Comparison of ENCODE assay signal across 1 cellular context in the genomic region with DNA sequence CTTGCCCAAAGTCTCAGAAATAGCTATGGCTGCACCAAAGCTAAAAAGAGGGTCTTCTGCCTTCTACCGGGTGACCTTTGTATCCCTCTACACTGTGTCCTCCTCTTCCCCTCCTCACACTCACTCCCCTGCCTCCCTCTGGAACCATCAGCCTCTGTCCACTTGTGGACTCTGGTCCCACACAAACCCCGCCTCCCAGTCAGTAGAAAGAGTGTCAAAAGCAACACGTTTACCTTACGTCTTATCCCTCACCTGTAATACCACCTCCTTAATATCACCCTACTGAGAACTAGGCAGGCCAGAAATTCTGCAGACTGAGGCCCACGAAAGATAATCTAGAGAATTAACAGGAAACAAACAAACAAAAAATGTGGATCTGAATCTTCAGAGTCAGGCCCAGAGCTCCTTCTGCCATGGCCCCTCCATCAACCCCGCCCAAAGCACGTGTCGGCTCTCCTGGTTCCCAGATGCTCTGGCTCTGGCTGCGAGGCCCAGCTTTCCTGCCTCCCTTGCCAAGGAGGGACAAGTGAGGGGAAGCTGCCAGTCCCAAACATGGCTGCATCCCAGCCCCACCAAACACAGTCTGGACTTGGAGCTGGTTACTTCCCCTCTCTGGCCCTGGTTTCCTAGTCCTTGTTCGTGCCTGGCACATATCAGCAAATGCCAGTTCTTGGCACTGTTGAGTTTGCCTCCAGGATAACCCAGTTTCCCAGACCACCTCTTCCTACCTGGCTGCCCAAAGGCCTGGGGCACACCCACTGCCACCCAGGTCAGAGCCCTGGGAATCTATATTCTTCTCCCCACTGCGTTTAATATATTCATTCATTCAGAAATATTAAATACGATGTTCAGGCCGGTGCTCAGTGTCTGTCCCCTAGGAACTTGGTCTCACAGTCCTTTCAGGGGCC.
TF ChIP-seq lines count a peak whose summit lies in the region.

No MANE protein-coding gene starts in this region.

TF ChIP-seq in HepG2, 621 proteins besides CTCF, POLR2A, EP300 and RAD21 (continued from another document and continues in another):
- TF ChIP-seq, protein P1, sequence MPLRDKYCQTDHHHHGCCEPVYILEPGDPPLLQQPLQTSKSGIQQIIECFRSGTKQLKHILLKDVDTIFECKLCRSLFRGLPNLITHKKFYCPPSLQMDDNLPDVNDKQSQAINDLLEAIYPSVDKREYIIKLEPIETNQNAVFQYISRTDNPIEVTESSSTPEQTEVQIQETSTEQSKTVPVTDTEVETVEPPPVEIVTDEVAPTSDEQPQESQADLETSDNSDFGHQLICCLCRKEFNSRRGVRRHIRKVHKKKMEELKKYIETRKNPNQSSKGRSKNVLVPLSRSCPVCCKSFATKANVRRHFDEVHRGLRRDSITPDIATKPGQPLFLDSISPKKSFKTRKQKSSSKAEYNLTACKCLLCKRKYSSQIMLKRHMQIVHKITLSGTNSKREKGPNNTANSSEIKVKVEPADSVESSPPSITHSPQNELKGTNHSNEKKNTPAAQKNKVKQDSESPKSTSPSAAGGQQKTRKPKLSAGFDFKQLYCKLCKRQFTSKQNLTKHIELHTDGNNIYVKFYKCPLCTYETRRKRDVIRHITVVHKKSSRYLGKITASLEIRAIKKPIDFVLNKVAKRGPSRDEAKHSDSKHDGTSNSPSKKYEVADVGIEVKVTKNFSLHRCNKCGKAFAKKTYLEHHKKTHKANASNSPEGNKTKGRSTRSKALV (CRISPR knock-in tag; IDR thresholded peaks at IDR 0.05), result no peak
- TF ChIP-seq SETDB1 (CRISPR knock-in tag; IDR thresholded peaks at IDR 0.05; ENCODE audit: borderline replicate concordance) (peak; percentile 0; the same call in 1 of the 2 replicates), ZFY (CRISPR knock-in tag; IDR thresholded peaks at IDR 0.05) (peak; percentile 67), TBX3 (IDR thresholded peaks at IDR 0.05; ENCODE audit: borderline replicate concordance) (peak; percentile 79), ARNT (IDR thresholded peaks at IDR 0.05) (no peak), ARHGAP35 (CRISPR knock-in tag; IDR thresholded peaks at IDR 0.05; ENCODE audit: borderline replicate concordance) (no peak), CHCHD3 (CRISPR knock-in tag; IDR thresholded peaks at IDR 0.05) (no peak), RXRB (CRISPR knock-in tag; IDR thresholded peaks at IDR 0.05; ENCODE audit: borderline replicate concordance) (peak; percentile 69), ZNF552 (CRISPR knock-in tag; IDR thresholded peaks at IDR 0.05; ENCODE audit: borderline replicate concordance) (no peak), SIN3B (IDR thresholded peaks at IDR 0.05; ENCODE audit: low read length) (no peak), U2AF1 (optimal IDR thresholded peaks at IDR 0.05; ENCODE audit: low read depth, low read length) (no peak), SP140L (CRISPR knock-in tag; IDR thresholded peaks at IDR 0.05; ENCODE audit: borderline replicate concordance) (no peak), ZNF33A (CRISPR knock-in tag; IDR thresholded peaks at IDR 0.05; ENCODE audit: borderline replicate concordance) (no peak), CCDC6 (CRISPR knock-in tag; IDR thresholded peaks at IDR 0.05) (peak; percentile 72), RFX1 (IDR thresholded peaks at IDR 0.05) (no peak), ZNF678 (CRISPR knock-in tag; IDR thresholded peaks at IDR 0.05) (peak; percentile 79; the same call in 1 of the 2 replicates), ZNF383 (CRISPR knock-in tag; IDR thresholded peaks at IDR 0.05; ENCODE audit: borderline replicate concordance) (no peak), KAT8 (CRISPR knock-in tag; IDR thresholded peaks at IDR 0.05) (peak; percentile 56; the same call in 1 of the 2 replicates)
- TF ChIP-seq, protein P2, sequence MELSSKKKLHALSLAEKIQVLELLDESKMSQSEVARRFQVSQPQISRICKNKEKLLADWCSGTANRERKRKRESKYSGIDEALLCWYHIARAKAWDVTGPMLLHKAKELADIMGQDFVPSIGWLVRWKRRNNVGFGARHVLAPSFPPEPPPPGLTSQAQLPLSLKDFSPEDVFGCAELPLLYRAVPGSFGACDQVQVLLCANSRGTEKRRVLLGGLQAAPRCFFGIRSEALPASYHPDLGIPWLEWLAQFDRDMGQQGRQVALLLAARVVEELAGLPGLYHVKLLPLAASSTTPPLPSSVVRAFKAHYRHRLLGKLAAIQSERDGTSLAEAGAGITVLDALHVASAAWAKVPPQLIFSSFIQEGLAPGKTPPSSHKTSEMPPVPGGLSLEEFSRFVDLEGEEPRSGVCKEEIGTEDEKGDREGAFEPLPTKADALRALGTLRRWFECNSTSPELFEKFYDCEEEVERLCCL (CRISPR knock-in tag; IDR thresholded peaks at IDR 0.05; ENCODE audit: borderline replicate concordance), result no peak; the same call in 1 of the 2 replicates
- TF ChIP-seq, protein P3, sequence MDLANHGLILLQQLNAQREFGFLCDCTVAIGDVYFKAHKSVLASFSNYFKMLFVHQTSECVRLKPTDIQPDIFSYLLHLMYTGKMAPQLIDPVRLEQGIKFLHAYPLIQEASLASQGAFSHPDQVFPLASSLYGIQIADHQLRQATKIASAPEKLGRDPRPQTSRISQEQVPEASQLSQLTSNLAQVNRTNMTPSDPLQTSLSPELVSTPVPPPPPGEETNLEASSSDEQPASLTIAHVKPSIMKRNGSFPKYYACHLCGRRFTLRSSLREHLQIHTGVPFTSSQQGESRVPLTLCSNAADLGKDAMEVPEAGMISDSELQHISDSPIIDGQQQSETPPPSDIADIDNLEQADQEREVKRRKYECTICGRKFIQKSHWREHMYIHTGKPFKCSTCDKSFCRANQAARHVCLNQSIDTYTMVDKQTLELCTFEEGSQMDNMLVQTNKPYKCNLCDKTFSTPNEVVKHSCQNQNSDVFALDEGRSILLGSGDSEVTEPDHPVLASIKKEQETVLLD (CRISPR knock-in tag; IDR thresholded peaks at IDR 0.05; ENCODE audit: low read depth), result no peak
- TF ChIP-seq, protein P4, sequence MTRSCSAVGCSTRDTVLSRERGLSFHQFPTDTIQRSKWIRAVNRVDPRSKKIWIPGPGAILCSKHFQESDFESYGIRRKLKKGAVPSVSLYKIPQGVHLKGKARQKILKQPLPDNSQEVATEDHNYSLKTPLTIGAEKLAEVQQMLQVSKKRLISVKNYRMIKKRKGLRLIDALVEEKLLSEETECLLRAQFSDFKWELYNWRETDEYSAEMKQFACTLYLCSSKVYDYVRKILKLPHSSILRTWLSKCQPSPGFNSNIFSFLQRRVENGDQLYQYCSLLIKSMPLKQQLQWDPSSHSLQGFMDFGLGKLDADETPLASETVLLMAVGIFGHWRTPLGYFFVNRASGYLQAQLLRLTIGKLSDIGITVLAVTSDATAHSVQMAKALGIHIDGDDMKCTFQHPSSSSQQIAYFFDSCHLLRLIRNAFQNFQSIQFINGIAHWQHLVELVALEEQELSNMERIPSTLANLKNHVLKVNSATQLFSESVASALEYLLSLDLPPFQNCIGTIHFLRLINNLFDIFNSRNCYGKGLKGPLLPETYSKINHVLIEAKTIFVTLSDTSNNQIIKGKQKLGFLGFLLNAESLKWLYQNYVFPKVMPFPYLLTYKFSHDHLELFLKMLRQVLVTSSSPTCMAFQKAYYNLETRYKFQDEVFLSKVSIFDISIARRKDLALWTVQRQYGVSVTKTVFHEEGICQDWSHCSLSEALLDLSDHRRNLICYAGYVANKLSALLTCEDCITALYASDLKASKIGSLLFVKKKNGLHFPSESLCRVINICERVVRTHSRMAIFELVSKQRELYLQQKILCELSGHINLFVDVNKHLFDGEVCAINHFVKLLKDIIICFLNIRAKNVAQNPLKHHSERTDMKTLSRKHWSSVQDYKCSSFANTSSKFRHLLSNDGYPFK (CRISPR knock-in tag; IDR thresholded peaks at IDR 0.05; ENCODE audit: borderline replicate concordance), result no peak
- TF ChIP-seq, protein P5, sequence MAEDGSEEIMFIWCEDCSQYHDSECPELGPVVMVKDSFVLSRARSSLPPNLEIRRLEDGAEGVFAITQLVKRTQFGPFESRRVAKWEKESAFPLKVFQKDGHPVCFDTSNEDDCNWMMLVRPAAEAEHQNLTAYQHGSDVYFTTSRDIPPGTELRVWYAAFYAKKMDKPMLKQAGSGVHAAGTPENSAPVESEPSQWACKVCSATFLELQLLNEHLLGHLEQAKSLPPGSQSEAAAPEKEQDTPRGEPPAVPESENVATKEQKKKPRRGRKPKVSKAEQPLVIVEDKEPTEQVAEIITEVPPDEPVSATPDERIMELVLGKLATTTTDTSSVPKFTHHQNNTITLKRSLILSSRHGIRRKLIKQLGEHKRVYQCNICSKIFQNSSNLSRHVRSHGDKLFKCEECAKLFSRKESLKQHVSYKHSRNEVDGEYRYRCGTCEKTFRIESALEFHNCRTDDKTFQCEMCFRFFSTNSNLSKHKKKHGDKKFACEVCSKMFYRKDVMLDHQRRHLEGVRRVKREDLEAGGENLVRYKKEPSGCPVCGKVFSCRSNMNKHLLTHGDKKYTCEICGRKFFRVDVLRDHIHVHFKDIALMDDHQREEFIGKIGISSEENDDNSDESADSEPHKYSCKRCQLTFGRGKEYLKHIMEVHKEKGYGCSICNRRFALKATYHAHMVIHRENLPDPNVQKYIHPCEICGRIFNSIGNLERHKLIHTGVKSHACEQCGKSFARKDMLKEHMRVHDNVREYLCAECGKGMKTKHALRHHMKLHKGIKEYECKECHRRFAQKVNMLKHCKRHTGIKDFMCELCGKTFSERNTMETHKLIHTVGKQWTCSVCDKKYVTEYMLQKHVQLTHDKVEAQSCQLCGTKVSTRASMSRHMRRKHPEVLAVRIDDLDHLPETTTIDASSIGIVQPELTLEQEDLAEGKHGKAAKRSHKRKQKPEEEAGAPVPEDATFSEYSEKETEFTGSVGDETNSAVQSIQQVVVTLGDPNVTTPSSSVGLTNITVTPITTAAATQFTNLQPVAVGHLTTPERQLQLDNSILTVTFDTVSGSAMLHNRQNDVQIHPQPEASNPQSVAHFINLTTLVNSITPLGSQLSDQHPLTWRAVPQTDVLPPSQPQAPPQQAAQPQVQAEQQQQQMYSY (CRISPR knock-in tag; IDR thresholded peaks at IDR 0.05), result no peak
- TF ChIP-seq, protein P6, sequence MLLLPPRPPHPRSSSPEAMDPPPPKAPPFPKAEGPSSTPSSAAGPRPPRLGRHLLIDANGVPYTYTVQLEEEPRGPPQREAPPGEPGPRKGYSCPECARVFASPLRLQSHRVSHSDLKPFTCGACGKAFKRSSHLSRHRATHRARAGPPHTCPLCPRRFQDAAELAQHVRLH (CRISPR knock-in tag; IDR thresholded peaks at IDR 0.05; ENCODE audit: borderline replicate concordance, low read depth), result peak; percentile 60; the same call in 1 of the 2 replicates
- TF ChIP-seq, protein P7, sequence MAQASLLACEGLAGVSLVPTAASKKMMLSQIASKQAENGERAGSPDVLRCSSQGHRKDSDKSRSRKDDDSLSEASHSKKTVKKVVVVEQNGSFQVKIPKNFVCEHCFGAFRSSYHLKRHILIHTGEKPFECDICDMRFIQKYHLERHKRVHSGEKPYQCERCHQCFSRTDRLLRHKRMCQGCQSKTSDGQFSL (CRISPR knock-in tag; IDR thresholded peaks at IDR 0.05), result peak; percentile 66; the same call in 1 of the 2 replicates
- TF ChIP-seq, protein P8, sequence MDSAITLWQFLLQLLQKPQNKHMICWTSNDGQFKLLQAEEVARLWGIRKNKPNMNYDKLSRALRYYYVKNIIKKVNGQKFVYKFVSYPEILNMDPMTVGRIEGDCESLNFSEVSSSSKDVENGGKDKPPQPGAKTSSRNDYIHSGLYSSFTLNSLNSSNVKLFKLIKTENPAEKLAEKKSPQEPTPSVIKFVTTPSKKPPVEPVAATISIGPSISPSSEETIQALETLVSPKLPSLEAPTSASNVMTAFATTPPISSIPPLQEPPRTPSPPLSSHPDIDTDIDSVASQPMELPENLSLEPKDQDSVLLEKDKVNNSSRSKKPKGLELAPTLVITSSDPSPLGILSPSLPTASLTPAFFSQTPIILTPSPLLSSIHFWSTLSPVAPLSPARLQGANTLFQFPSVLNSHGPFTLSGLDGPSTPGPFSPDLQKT (CRISPR knock-in tag; IDR thresholded peaks at IDR 0.05; ENCODE audit: borderline replicate concordance), result no peak
- TF ChIP-seq, protein P9, sequence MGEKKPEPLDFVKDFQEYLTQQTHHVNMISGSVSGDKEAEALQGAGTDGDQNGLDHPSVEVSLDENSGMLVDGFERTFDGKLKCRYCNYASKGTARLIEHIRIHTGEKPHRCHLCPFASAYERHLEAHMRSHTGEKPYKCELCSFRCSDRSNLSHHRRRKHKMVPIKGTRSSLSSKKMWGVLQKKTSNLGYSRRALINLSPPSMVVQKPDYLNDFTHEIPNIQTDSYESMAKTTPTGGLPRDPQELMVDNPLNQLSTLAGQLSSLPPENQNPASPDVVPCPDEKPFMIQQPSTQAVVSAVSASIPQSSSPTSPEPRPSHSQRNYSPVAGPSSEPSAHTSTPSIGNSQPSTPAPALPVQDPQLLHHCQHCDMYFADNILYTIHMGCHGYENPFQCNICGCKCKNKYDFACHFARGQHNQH (CRISPR knock-in tag; IDR thresholded peaks at IDR 0.05), result peak; percentile 17; the same call in 1 of the 2 replicates
- TF ChIP-seq, protein P10, sequence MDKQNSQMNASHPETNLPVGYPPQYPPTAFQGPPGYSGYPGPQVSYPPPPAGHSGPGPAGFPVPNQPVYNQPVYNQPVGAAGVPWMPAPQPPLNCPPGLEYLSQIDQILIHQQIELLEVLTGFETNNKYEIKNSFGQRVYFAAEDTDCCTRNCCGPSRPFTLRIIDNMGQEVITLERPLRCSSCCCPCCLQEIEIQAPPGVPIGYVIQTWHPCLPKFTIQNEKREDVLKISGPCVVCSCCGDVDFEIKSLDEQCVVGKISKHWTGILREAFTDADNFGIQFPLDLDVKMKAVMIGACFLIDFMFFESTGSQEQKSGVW (CRISPR knock-in tag; IDR thresholded peaks at IDR 0.05; ENCODE audit: borderline replicate concordance), result no peak
- TF ChIP-seq, protein P11, sequence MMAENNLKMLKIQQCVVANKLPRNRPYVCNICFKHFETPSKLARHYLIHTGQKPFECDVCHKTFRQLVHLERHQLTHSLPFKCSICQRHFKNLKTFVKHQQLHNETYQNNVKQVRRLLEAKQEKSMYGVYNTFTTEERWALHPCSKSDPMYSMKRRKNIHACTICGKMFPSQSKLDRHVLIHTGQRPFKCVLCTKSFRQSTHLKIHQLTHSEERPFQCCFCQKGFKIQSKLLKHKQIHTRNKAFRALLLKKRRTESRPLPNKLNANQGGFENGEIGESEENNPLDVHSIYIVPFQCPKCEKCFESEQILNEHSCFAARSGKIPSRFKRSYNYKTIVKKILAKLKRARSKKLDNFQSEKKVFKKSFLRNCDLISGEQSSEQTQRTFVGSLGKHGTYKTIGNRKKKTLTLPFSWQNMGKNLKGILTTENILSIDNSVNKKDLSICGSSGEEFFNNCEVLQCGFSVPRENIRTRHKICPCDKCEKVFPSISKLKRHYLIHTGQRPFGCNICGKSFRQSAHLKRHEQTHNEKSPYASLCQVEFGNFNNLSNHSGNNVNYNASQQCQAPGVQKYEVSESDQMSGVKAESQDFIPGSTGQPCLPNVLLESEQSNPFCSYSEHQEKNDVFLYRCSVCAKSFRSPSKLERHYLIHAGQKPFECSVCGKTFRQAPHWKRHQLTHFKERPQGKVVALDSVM (CRISPR knock-in tag; IDR thresholded peaks at IDR 0.05), result peak; percentile 84
